8 cellular contexts compared by ENCODE assay signal in genomic region chr19:50357178-50358100, GRCh38. TPM values are rescaled to one million over a fixed set of nuclear protein-coding genes. Genes with fewer than 3 reads are reported as not detected.
DNase-seq lines count a peak whose midpoint lies in the region; ATAC-seq and TF ChIP-seq lines count a peak whose summit lies in the region.

No MANE protein-coding gene starts in this region.

- peak; percentile 58 for ATAC-seq in HG03460 (IDR thresholded peaks at IDR 0.05; ENCODE audit: unreplicated experiment)

- H3K36me3 Mint-ChIP-seq in nephron (ENCODE audit: low read depth) = peaks cover 9% of the 10 kb centered on the region

- no peaks in the 10 kb centered on the region for H3K4me1 ChIP-seq in NT2/D1 (ENCODE audit: insufficient read depth, insufficient read length)
- peaks cover 0 to 3% of the 10 kb centered on the region in 2 donors for H3K4me1 ChIP-seq in esophagus (ENCODE audit: control insufficient read depth in 2 of 2, insufficient read depth in 2 of 2, low read length in 1 of 2)

- H3K4me3 ChIP-seq in NT2/D1 (ENCODE audit: insufficient read length, low read depth) (no peak overlapping the region), esophagus (ENCODE audit: low read depth in 1 of 2, low read length in 2 of 2) (peak overlapping the region; percentile 44 to 47)

- no peaks in the 10 kb centered on the region for H3K4me1 Mint-ChIP-seq in nephron

- no peaks in the 10 kb centered on the region for H3K9me3 Mint-ChIP-seq in nephron

- TF ChIP-seq CTCF in nephron (IDR thresholded peaks at IDR 0.05; ENCODE audit: unreplicated experiment in 3 of 3) = peak; percentile 70 to 79 (median 74)

- H3K27me3 Mint-ChIP-seq in nephron (ENCODE audit: low read depth) = no peaks in the 10 kb centered on the region

- H3K27me3 ChIP-seq in NT2/D1 (ENCODE audit: insufficient read depth, insufficient read length) (no peaks in the 10 kb centered on the region), esophagus (ENCODE audit: control insufficient read depth in 1 of 2, insufficient read depth in 2 of 2, low read length in 2 of 2) (no peaks in the 10 kb centered on the region)

- H3K9ac ChIP-seq in NT2/D1 (ENCODE audit: insufficient read length, low read depth) = peak overlapping the region; percentile 10

- no peaks in the 10 kb centered on the region; the same call in 1 of the 2 replicates for H3K9me3 ChIP-seq in NT2/D1 (ENCODE audit: insufficient read depth, low read length)
- no peaks in the 10 kb centered on the region for H3K9me3 ChIP-seq in esophagus (ENCODE audit: control insufficient read depth in 2 of 2, insufficient read depth in 1 of 2, low read depth in 1 of 2, low read length in 1 of 2)

- DNase-seq in NCI-H187 (lab: John Stamatoyannopoulos, UW) = peak; percentile 58 to 85
- no peak for DNase-seq in NCI-H187 treated with DMSO at 0.1 percent for 48 hours (lab: John Stamatoyannopoulos, UW)
- DNase-seq in NT2/D1 (ENCODE audit: low read depth, low spot score) = no peak
- peak; percentile 90 for DNase-seq in activated T-cell treated with anti-CD3 and anti-CD28 coated beads for 4 hours
- peak; percentile 79 for DNase-seq in stimulated activated naive CD4-positive, alpha-beta T cell treated with Interleukin-2 at 50 U/mL for 16 hours (lab: John Stamatoyannopoulos, UW)

- H3K27ac Mint-ChIP-seq in nephron = no peak overlapping the region

- peak overlapping the region; percentile 80 to 92 for H3K27ac ChIP-seq in esophagus (ENCODE audit: low read depth in 2 of 2, low read length in 1 of 2)

- WGBS in esophagus, 2 donors = 9 to 11% methylated on average over 54 of the region's 54 CpGs

- H3K4me3 Mint-ChIP-seq in nephron = no peak overlapping the region

- H3K36me3 ChIP-seq in NT2/D1 (ENCODE audit: insufficient read depth, insufficient read length, low read length) (no peaks in the 10 kb centered on the region), esophagus (ENCODE audit: control insufficient read depth in 2 of 2, insufficient read depth in 2 of 2, low read length in 1 of 2) (no peaks in the 10 kb centered on the region)

RNA-seq across cellular contexts. Expression of gene NAPSA, which starts 8.0 kb away (rescaled TPM):
- polyA plus RNA-seq in esophagus = 1 to 10 TPM in 1 of 2 donors, under 1 TPM in 1; 0.28 to 1.5 TPM

RNA-seq across cellular contexts. Expression of gene NR1H2, which starts 18.8 kb away (rescaled TPM):
- 10 to 100 TPM; 50.3 to 55.0 TPM for polyA plus RNA-seq in esophagus

RNA-seq across cellular contexts. Expression of gene POLD1, which starts 26.7 kb away (rescaled TPM):
- 10 to 100 TPM; 27.4 to 48.3 TPM for polyA plus RNA-seq in esophagus

RNA-seq across cellular contexts. Expression of gene KCNC3, which starts 28.3 kb away (rescaled TPM):
- polyA plus RNA-seq in esophagus = under 1 TPM; 0.45 to 0.81 TPM

Comparison
In these comparisons a context has a peak if more than half of its experiments do, and no peak if none do; other contexts are left out.
1. DNase-seq: peak in NCI-H187 (2 of 2), activated T-cell treated with anti-CD3 and anti-CD28 coated beads for 4 hours (single experiment) and stimulated activated naive CD4-positive, alpha-beta T cell treated with Interleukin-2 at 50 U/mL for 16 hours (single experiment); none in NCI-H187 treated with DMSO at 0.1 percent for 48 hours (single experiment) and NT2/D1 (single experiment).